13 cellular contexts compared by ENCODE assay signal in the genomic region with DNA sequence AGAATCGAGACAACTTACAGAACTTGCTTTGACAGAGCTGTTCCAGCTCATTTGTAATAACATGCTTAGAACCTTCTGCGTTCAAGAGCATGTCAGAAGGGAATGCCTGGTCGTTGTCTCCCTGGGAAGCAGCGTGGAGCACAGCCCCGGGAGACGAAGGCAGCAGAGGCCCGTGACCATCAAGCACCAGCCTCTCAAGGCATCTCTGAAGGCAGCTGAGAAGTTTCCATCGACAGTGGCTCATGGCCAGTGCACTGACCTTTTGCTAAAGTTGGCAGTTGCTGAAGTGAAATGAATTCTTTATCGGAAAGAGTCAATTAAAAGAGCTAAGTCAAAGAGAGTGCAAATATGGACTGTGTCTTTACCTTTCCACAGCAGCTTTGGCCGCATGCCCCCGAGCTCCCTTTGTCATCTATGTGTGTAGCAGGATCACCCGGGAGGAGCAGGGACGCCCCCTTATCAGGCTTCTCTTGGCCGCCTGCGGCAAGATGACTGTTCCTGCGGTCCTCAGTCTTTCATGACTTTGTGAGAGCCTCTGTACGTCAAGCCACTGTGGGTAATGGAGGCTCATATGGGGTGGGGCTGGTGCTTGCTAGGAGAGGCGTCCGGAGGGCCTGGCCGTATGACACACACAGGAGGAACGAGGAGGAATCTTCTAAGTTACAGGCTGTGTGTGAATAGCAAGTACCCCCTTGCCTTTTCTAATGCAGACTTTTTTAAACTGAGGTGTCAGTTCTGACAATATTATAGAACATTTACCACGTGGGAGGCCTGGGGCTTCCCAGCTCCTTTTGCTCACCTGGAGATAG. TPM values are rescaled to one million over a fixed set of nuclear protein-coding genes. Genes with fewer than 3 reads are reported as not detected.
DNase-seq lines count a peak whose midpoint lies in the region; ATAC-seq and TF ChIP-seq lines count a peak whose summit lies in the region.
"Had no signal": no experiment of that assay in that cellular context is flagged by ENCODE, and none has a peak within 500 bp of the region (broad histone marks: within the 10 kb centered on the region; RNA-seq: fewer than 3 reads in every experiment).

No MANE protein-coding gene starts in this region.

- DNase-seq in body of pancreas (peak; percentile 30 to 59 (median 57)), islet precursor cell (peak; percentile 68), RKO (ENCODE audit: low spot score) (no peak)
- DNase-seq in stimulated activated CD4-positive, alpha-beta T cell treated with anti-CD3 and anti-CD28 coated beads, Interleukin-2, amount 100 ng/mL, for 48 hours, result no peak
- DNase-seq: activated CD4-positive, CD25-positive, alpha-beta regulatory T cell treated with anti-CD3 and anti-CD28 coated beads, Interleukin-2, amount 50 U/mL, for 72 hours; activated naive CD4-positive, alpha-beta T cell treated with anti-CD3 and anti-CD28 coated beads for 36 hours; effector CD8-positive, alpha-beta T cell had no signal

- TF ChIP-seq CTCF in body of pancreas (IDR thresholded peaks at IDR 0.05), result no peak

- H3K4me1 ChIP-seq in HUES48 (ENCODE audit: control insufficient read depth, insufficient read depth, low read length) (peaks cover 31% of the 10 kb centered on the region), body of pancreas (peaks cover 14% of the 10 kb centered on the region), skeletal muscle tissue (ENCODE audit: control insufficient read depth in 3 of 3, insufficient read depth in 3 of 3, low read length in 3 of 3) (peaks cover 37 to 47% (median 44%) of the 10 kb centered on the region in 3 donors)

- H3K27ac ChIP-seq in HUES48 (ENCODE audit: low read depth, low read length) (peak overlapping the region; percentile 15), body of pancreas (peak overlapping the region in 2 of 4 donors; percentile 1 to 7), skeletal muscle tissue (ENCODE audit: low read depth, low read length) (peak overlapping the region; percentile 56)
- H3K27ac ChIP-seq: KMS-11 had no signal

- 45 to 47% methylated on average over 22 of the region's 22 CpGs for WGBS in body of pancreas, 2 donors

- H3K9me3 ChIP-seq in HUES48 (ENCODE audit: control insufficient read depth, insufficient read depth, low read length), result no peaks in the 10 kb centered on the region
- H3K9me3 ChIP-seq in body of pancreas, result no peaks in the 10 kb centered on the region
- no peaks in the 10 kb centered on the region for H3K9me3 ChIP-seq in skeletal muscle tissue (ENCODE audit: control insufficient read depth in 3 of 3, low read length in 3 of 3)
- H3K9me3 ChIP-seq: thoracic aorta had no signal

- no peaks in the 10 kb centered on the region for H3K27me3 ChIP-seq in HUES48 (ENCODE audit: control insufficient read depth, insufficient read depth, low read length)
- H3K27me3 ChIP-seq in body of pancreas, result no peaks in the 10 kb centered on the region
- H3K27me3 ChIP-seq in skeletal muscle tissue (ENCODE audit: control insufficient read depth in 3 of 3, insufficient read depth in 3 of 3, low read length in 3 of 3), result no peaks in the 10 kb centered on the region

- no peaks in the 10 kb centered on the region for H3K36me3 ChIP-seq in HUES48 (ENCODE audit: control insufficient read depth, insufficient read depth, low read length)
- no peaks in the 10 kb centered on the region for H3K36me3 ChIP-seq in body of pancreas (replicated peaks in 1 of 2; ENCODE audit: insufficient read depth in 1 of 2, low read depth in 2 of 2)
- H3K36me3 ChIP-seq in skeletal muscle tissue (ENCODE audit: control insufficient read depth in 3 of 3, insufficient read depth in 3 of 3, low read length in 3 of 3), result no peaks in the 10 kb centered on the region
- H3K36me3 ChIP-seq: thoracic aorta had no signal

- H3K9ac ChIP-seq in HUES48 (ENCODE audit: low read depth, low read length), result no peak overlapping the region
- peak overlapping the region in 2 of 3 donors; percentile 34 to 57 for H3K9ac ChIP-seq in skeletal muscle tissue (ENCODE audit: low read depth in 1 of 3, low read length in 3 of 3)
- H3K9ac ChIP-seq: KMS-11 had no signal

- TF ChIP-seq POLR2A in body of pancreas (IDR thresholded peaks at IDR 0.05), result no peak

- ATAC-seq in body of pancreas (peak; percentile 46), GM21717 (IDR thresholded peaks at IDR 0.05; ENCODE audit: unreplicated experiment) (no peak), GM18858 (IDR thresholded peaks at IDR 0.05; ENCODE audit: unreplicated experiment) (no peak)

- intact Hi-C loops in body of pancreas (cut with DNase I), result no loop called here

- H3K4me3 ChIP-seq in HUES48 (ENCODE audit: low read depth, low read length) (no peak overlapping the region), body of pancreas (no peak overlapping the region), skeletal muscle tissue (ENCODE audit: low read length in 3 of 3) (peak overlapping the region in 2 of 3 donors; percentile 22 to 49)
- H3K4me3 ChIP-seq: thoracic aorta had no signal

RNA-seq across cellular contexts. Expression of a gene that starts 54.2 kb away (rescaled TPM):
- total RNA-seq in body of pancreas, result 10 to 100 TPM; 27.7 to 28.3 TPM
- total RNA-seq in skeletal muscle tissue, result 6.3 TPM

Comparison
In these comparisons a context has a peak if more than half of its experiments do, and no peak if none do; other contexts are left out.
1. H3K4me3 ChIP-seq: peak in skeletal muscle tissue (2 of 3); none in HUES48 (single experiment) and body of pancreas (0 of 2).
2. DNase-seq: peak in body of pancreas (4 of 4) and islet precursor cell (single experiment); none in RKO (single experiment) and stimulated activated CD4-positive, alpha-beta T cell treated with anti-CD3 and anti-CD28 coated beads, Interleukin-2, amount 100 ng/mL, for 48 hours (0 of 2).